In the genomic region with DNA sequence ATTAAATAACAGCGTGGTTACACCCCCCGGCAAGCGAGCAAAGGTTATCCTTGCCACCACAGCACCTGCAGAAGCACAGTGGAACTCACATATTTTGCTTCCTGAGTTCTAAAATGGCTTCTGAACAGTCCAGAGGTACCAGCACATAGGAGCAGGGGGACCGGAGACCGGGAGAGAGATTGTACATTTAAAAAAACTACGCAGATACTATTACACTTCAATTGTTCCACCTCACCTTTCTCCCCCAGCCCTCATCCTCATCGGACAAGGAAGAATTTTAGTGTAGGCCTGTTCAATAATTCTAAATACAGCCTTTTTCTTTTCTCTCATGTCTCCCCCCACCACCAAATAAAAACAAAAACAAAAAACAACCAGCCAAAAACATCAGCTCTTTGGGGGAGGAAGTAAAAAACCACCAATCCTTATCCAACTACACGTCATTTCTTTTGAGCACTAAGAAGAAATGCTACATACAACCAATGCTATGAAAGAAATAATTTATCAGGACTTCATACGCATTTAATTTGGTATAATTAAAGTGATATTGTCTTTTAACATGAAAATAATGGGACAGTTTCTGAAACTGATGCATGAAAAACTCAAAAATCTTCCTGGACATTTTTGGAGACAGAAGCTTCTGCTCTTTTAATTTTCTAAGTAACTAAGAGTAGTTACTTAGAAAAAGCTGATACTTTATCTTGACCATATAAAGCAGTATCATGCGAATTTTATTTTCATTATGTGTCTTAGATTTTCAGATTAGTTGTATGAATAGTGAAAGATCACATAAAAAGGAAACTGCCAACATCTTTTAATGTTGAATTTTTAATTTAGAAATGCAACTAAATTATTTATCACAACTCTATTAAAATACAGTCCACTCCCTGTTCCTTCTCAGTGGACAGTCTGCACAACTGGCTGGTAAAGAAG, we compare ENCODE assay signal across 8 cellular contexts. TPM values are rescaled to one million over a fixed set of nuclear protein-coding genes. Genes with fewer than 3 reads are reported as not detected.
DNase-seq lines count a peak whose midpoint lies in the region; ATAC-seq and TF ChIP-seq lines count a peak whose summit lies in the region.

No MANE protein-coding gene starts in this region.

- peak overlapping the region in 2 of 3 donors; percentile 44 to 84 for H3K4me3 ChIP-seq in thyroid gland (replicated peaks in 1 of 3)

- no peak for TF ChIP-seq CTCF in thyroid gland (IDR thresholded peaks at IDR 0.05)

- intact Hi-C loops in Right ventricle myocardium inferior (cut with DNase I) (loop anchor here (5.0 kb wide), 1 partner anchor 152 kb away; no protein-coding TSS in a partner anchor), cardiac septum (cut with DNase I) (loop anchor here (1.0 kb wide), 1 partner anchor 10 kb away; no protein-coding TSS in a partner anchor), left colon (cut with DNase I, micrococcal nuclease) (no loop called here), thyroid gland (cut with DNase I) (no loop called here)

- no peaks in the 10 kb centered on the region for H3K4me1 ChIP-seq in thyroid gland

- ATAC-seq in Right ventricle myocardium inferior, result peak; percentile 24
- ATAC-seq in left colon, result peak; percentile 76

- no peak for DNase-seq in Right ventricle myocardium inferior (ENCODE audit: missing footprints)
- DNase-seq in cardiac septum (ENCODE audit: low spot score), result no peak
- DNase-seq in NCI-H524 (lab: John Stamatoyannopoulos, UW), result peak; percentile 47 to 78
- DNase-seq in astrocyte of the hippocampus (ENCODE audit: low read depth, low spot score), result peak; percentile 42
- DNase-seq in left colon, result peak; percentile 47 to 53
- peak in 1 of 2 donors; percentile 5 for DNase-seq in thyroid gland
- DNase-seq in NCI-H1436 (lab: John Stamatoyannopoulos, UW), result no peak
- no peak for DNase-seq in activated CD4-positive, CD25-positive, alpha-beta regulatory T cell (lab: John Stamatoyannopoulos, UW)

- no peaks in the 10 kb centered on the region for H3K27me3 ChIP-seq in thyroid gland

- no peaks in the 10 kb centered on the region for H3K9me3 ChIP-seq in thyroid gland

- WGBS in thyroid gland, 2 donors, result 62 to 65% methylated on average over 10 of the region's 10 CpGs

- H3K27ac ChIP-seq in thyroid gland, result peak overlapping the region; percentile 82 to 95 (median 90)

- no peaks in the 10 kb centered on the region for H3K36me3 ChIP-seq in thyroid gland

- TF ChIP-seq POLR2A in thyroid gland (IDR thresholded peaks at IDR 0.05), result no peak

RNA-seq across cellular contexts. Expression of a gene that starts 9.1 kb away (rescaled TPM):
- 15.2 TPM for total RNA-seq in Right ventricle myocardium inferior
- total RNA-seq in cardiac septum, result 9.8 TPM
- total RNA-seq in left colon, result 1 to 10 TPM; 5.8 to 6.4 TPM
- 10 to 100 TPM; 10.3 to 21.6 (median 11.6) TPM for total RNA-seq in thyroid gland

RNA-seq across cellular contexts. Expression of a gene that starts 19.1 kb away (rescaled TPM):
- total RNA-seq in Right ventricle myocardium inferior, result 80.4 TPM
- 81.0 TPM for total RNA-seq in cardiac septum
- 10 to 100 TPM; 48.8 to 52.6 TPM for total RNA-seq in left colon
- 10 to 100 TPM; 47.1 to 87.0 (median 79.4) TPM for total RNA-seq in thyroid gland

Comparison
In these comparisons a context has a peak if more than half of its experiments do, and no peak if none do; other contexts are left out.
1. DNase-seq: peak in NCI-H524 (2 of 2), astrocyte of the hippocampus (single experiment) and left colon (2 of 2); none in Right ventricle myocardium inferior (single experiment), cardiac septum (single experiment), NCI-H1436 (single experiment) and activated CD4-positive, CD25-positive, alpha-beta regulatory T cell (0 of 4).
2. intact Hi-C loops: an anchor here in Right ventricle myocardium inferior (5.0 kb wide) and cardiac septum (1.0 kb wide); none called in left colon and thyroid gland.